18 cellular contexts compared by ENCODE assay signal in genomic region chr6:44004136-44004535, GRCh38.
DNase-seq lines count a peak whose midpoint lies in the region; ATAC-seq and TF ChIP-seq lines count a peak whose summit lies in the region.
"Had no signal": no experiment of that assay in that cellular context is flagged by ENCODE, and none has a peak within 500 bp of the region (broad histone marks: within the 10 kb centered on the region; RNA-seq: fewer than 3 reads in every experiment).

No MANE protein-coding gene starts in this region.

- CTCF ChIA-PET in A673 (lab: Charles Lee): interaction anchor here (0.7 to 1.5 kb wide), 2 partner anchors 17 to 75 kb away, joined by 5 to 7 read pairs; no protein-coding TSS in a partner anchor

- H3K27me3 Mint-ChIP-seq in GM23338 (ENCODE audit: insufficient read depth, low read depth, poor library complexity) (peaks cover 29% of the 10 kb centered on the region), naive B cell (peaks cover 47 to 91% (median 71%) of the 10 kb centered on the region in 3 donors)
- peaks cover 67% of the 10 kb centered on the region for H3K27me3 Mint-ChIP-seq in central memory CD8-positive, alpha-beta T cell

- peaks cover 86% of the 10 kb centered on the region for H3K4me1 ChIP-seq in A673 (ENCODE audit: insufficient read depth, low read length, poor library complexity, severe bottlenecking)
- H3K4me1 ChIP-seq in GM23338 (ENCODE audit: insufficient read depth): peaks cover 56% of the 10 kb centered on the region
- H3K4me1 ChIP-seq in BE2C: 0 out of 2 replicates have a peak, but pooled peaks cover 4% of the 10 kb centered on the region

- H3K9me2 ChIP-seq in GM23338 (ENCODE audit: insufficient read depth): no peaks in the 10 kb centered on the region

- no peak for TF ChIP-seq CTCF in A673 (conservative IDR thresholded peaks at IDR 0.05; ENCODE audit: low read depth, low read length)
- no peak for TF ChIP-seq CTCF in GM23338 (conservative IDR thresholded peaks at IDR 0.05; ENCODE audit: low read depth in 2 of 2)
- no peak for TF ChIP-seq CTCF in BE2C (IDR thresholded peaks at IDR 0.05; ENCODE audit: low read depth, low read length)

- POLR2A ChIA-PET in A673 (lab: Charles Lee; ENCODE audit: low non-redundant PET): no interaction called here

- H3K4me1 Mint-ChIP-seq in GM23338 (peaks cover 70% of the 10 kb centered on the region), naive B cell (peaks cover 9 to 23% (median 19%) of the 10 kb centered on the region in 3 donors)
- peaks cover 9% of the 10 kb centered on the region for H3K4me1 Mint-ChIP-seq in central memory CD8-positive, alpha-beta T cell

- H3K4me3 ChIP-seq in A673 (ENCODE audit: low read depth, low read length, poor library complexity, severe bottlenecking): no peak overlapping the region
- no peak overlapping the region for H3K4me3 ChIP-seq in GM23338
- no peak overlapping the region for H3K4me3 ChIP-seq in BE2C (ENCODE audit: low read depth, low read length)
- H3K4me3 ChIP-seq: BLaER1, transverse colon had no signal

- H3K79me2 ChIP-seq in GM23338 (replicated peaks; ENCODE audit: insufficient read depth): no peaks in the 10 kb centered on the region

- H3F3A ChIP-seq in GM23338 (replicated peaks; ENCODE audit: low read depth): peaks cover 15% of the 10 kb centered on the region

- H2AFZ ChIP-seq in GM23338: peak overlapping the region; percentile 3; the same call in 1 of the 2 replicates

- H3K9me3 Mint-ChIP-seq in GM23338 (peaks cover 4% of the 10 kb centered on the region), naive B cell (peaks cover 0 to 3% (median 0%) of the 10 kb centered on the region in 7 donors)
- no peaks in the 10 kb centered on the region for H3K9me3 Mint-ChIP-seq in central memory CD8-positive, alpha-beta T cell

- H3K9me3 ChIP-seq in A673 (ENCODE audit: low read depth, low read length, poor library complexity, severe bottlenecking) (no peaks in the 10 kb centered on the region), BE2C (no peaks in the 10 kb centered on the region)
- H3K9me3 ChIP-seq: BLaER1, transverse colon had no signal

- no TSS peak for BruUV-seq in A673 (replicated peaks; lab: Mats Ljungman, UMichigan)

- H3K27ac ChIP-seq in A673 (ENCODE audit: low read depth, low read length, poor library complexity, severe bottlenecking) (peak overlapping the region; percentile 92), GM23338 (ENCODE audit: low read depth) (no peak overlapping the region)
- H3K27ac ChIP-seq: BLaER1, transverse colon had no signal

- H3K27ac Mint-ChIP-seq in GM23338 (no peak overlapping the region), naive B cell (no peak overlapping the region)
- no peak overlapping the region for H3K27ac Mint-ChIP-seq in central memory CD8-positive, alpha-beta T cell (ENCODE audit: low read depth)
- H3K27ac Mint-ChIP-seq: nephron progenitor cell had no signal

- no peaks in the 10 kb centered on the region for H3K27me3 ChIP-seq in A673 (replicated peaks; ENCODE audit: insufficient read depth, low read depth, low read length, poor library complexity)
- peaks cover 30% of the 10 kb centered on the region for H3K27me3 ChIP-seq in GM23338 (ENCODE audit: insufficient read depth)
- no peaks in the 10 kb centered on the region for H3K27me3 ChIP-seq in BE2C

- H3K4me3 Mint-ChIP-seq in GM23338 (peak overlapping the region; percentile 30; the same call in 2 of the 3 replicates), naive B cell (peak overlapping the region in 6 of 8 donors; percentile 24 to 86 (median 44))
- H3K4me3 Mint-ChIP-seq in central memory CD8-positive, alpha-beta T cell: peak overlapping the region; percentile 27

- H3K4me2 ChIP-seq in GM23338: peak overlapping the region; percentile 86; the same call in 1 of the 2 replicates

- intact Hi-C loops in A673 (cut with micrococcal nuclease; ENCODE audit: unreplicated experiment): loop anchor here (2.0 to 5.0 kb wide), 2 partner anchors 132 to 337 kb away; no protein-coding TSS in a partner anchor

- H3K36me3 ChIP-seq in A673 (ENCODE audit: insufficient read depth, low read length, poor library complexity, severe bottlenecking) (no peaks in the 10 kb centered on the region), GM23338 (ENCODE audit: insufficient read depth) (no peaks in the 10 kb centered on the region), BE2C (no peaks in the 10 kb centered on the region)
- H3K36me3 ChIP-seq: BLaER1, transverse colon had no signal

- ATAC-seq in GM23338 (no peak), naive B cell (ENCODE audit: low read depth in 2 of 2) (no peak), HG02885 (IDR thresholded peaks at IDR 0.05; ENCODE audit: poor library complexity, unreplicated experiment) (no peak)
- no peak for ATAC-seq in central memory CD8-positive, alpha-beta T cell (replicated peaks; ENCODE audit: extremely low read depth, poor library complexity, severe bottlenecking)
- ATAC-seq: esophagus mucosa had no signal

- peak; percentile 60 for DNase-seq in A673 (ENCODE audit: low spot score)
- DNase-seq in GM23338 (ENCODE audit: low spot score): no peak
- DNase-seq in central memory CD8-positive, alpha-beta T cell (ENCODE audit: low spot score in 2 of 2): no peak
- DNase-seq in naive B cell: no peak
- no peak for DNase-seq in BE2C
- DNase-seq in activated CD4-positive, alpha-beta T cell treated with anti-CD3 and anti-CD28 coated beads, Interleukin-2, amount 50 U/mL, for 48 hours: no peak
- DNase-seq: activated CD4-positive, alpha-beta T cell treated with anti-CD3 and anti-CD28 coated beads, Interleukin-2, amount 50 U/mL, for 1 hour; amniotic stem cell; hippocampal formation; NCI-H2029 treated with DMSO at 0.1 percent for 48 hours; nephron progenitor cell; SIG-M5; stimulated activated CD4-positive, alpha-beta T cell treated with anti-CD3 and anti-CD28 coated beads, Interleukin-4, amount 100 ng/mL, for 24 hours; T1000; transverse colon had no signal

- H4K20me1 ChIP-seq in GM23338 (replicated peaks; ENCODE audit: insufficient read depth): no peaks in the 10 kb centered on the region

- H3K36me3 Mint-ChIP-seq in GM23338 (ENCODE audit: low read depth): no peaks in the 10 kb centered on the region; the same call in 2 of the 3 replicates
- peaks cover 3% of the 10 kb centered on the region for H3K36me3 Mint-ChIP-seq in central memory CD8-positive, alpha-beta T cell (ENCODE audit: insufficient read depth)
- H3K36me3 Mint-ChIP-seq in naive B cell: no peaks in the 10 kb centered on the region

TF ChIP-seq in GM23338, 12 proteins besides CTCF, POLR2A, EP300 and RAD21 (continues in another document):
- no peak for TF ChIP-seq EZH2 (IDR thresholded peaks at IDR 0.05; ENCODE audit: low read depth, unreplicated experiment)
- TF ChIP-seq CREB1 (CRISPR knock-in tag; IDR thresholded peaks at IDR 0.05; ENCODE audit: low read depth): no peak
- no peak for TF ChIP-seq EZH2phosphoT487 (IDR thresholded peaks at IDR 0.05; ENCODE audit: unreplicated experiment)
- TF ChIP-seq, protein P1, sequence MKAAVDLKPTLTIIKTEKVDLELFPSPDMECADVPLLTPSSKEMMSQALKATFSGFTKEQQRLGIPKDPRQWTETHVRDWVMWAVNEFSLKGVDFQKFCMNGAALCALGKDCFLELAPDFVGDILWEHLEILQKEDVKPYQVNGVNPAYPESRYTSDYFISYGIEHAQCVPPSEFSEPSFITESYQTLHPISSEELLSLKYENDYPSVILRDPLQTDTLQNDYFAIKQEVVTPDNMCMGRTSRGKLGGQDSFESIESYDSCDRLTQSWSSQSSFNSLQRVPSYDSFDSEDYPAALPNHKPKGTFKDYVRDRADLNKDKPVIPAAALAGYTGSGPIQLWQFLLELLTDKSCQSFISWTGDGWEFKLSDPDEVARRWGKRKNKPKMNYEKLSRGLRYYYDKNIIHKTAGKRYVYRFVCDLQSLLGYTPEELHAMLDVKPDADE (IDR thresholded peaks at IDR 0.05): no peak
- no peak for TF ChIP-seq NANOG (IDR thresholded peaks at IDR 0.05; ENCODE audit: borderline replicate concordance)
- no peak for TF ChIP-seq ZNF114 (CRISPR knock-in tag; IDR thresholded peaks at IDR 0.05)
- no peak for TF ChIP-seq JUNB (IDR thresholded peaks at IDR 0.05; ENCODE audit: unreplicated experiment)
- no peak for TF ChIP-seq POLR2AphosphoS5 (IDR thresholded peaks at IDR 0.05; ENCODE audit: low read depth)
